In the genomic region with DNA sequence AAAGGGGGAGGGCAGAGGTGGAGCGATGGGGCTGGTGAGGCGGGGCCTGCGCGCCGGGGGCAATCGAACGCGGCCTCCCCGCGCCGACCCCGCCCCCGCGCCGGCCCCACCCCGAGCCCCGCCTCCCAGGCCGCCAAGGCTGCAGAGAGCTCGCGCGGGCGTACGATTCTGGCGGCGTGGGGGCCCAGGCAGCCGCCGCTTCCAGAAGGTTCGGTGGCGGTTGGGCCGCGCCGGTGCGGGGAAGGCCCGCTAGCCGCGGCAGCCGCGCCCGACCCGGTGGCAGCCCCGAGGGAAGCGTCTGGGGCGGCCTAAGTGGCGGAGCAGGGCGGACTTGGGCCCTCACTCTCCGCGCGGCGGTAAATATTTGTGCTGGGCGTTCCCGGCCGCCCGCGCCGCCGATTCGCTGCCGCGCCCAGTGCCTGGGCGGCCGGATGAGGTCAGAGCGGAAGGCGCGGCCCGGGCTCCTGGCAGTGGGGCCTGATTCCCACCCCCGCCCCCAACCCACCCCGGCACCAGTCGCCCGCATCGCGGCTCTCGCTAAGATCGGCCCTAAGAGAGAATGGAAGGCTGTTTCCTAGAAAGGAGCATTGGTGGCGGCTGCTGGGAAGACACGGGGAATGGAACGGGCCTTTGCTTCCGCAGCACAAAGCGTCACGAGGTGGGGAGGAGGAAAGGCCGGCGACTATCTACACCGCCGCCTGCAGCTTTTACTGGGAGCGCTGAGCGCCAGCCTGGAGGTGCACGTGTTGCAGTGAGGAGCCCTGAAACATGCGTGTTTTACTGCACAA, we compare ENCODE assay signal across 1 cellular context.
TF ChIP-seq lines count a peak whose summit lies in the region.

A gene with protein sequence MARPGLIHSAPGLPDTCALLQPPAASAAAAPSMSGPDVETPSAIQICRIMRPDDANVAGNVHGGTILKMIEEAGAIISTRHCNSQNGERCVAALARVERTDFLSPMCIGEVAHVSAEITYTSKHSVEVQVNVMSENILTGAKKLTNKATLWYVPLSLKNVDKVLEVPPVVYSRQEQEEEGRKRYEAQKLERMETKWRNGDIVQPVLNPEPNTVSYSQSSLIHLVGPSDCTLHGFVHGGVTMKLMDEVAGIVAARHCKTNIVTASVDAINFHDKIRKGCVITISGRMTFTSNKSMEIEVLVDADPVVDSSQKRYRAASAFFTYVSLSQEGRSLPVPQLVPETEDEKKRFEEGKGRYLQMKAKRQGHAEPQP (minus strand): TSS at position 368 of the 788 bp plus-strand sequence. CDS start 368 bp downstream, outside the sequence.

TF ChIP-seq in HEK293, 187 proteins besides CTCF, POLR2A, EP300 and RAD21 (continued from another document):
- TF ChIP-seq, protein P1, sequence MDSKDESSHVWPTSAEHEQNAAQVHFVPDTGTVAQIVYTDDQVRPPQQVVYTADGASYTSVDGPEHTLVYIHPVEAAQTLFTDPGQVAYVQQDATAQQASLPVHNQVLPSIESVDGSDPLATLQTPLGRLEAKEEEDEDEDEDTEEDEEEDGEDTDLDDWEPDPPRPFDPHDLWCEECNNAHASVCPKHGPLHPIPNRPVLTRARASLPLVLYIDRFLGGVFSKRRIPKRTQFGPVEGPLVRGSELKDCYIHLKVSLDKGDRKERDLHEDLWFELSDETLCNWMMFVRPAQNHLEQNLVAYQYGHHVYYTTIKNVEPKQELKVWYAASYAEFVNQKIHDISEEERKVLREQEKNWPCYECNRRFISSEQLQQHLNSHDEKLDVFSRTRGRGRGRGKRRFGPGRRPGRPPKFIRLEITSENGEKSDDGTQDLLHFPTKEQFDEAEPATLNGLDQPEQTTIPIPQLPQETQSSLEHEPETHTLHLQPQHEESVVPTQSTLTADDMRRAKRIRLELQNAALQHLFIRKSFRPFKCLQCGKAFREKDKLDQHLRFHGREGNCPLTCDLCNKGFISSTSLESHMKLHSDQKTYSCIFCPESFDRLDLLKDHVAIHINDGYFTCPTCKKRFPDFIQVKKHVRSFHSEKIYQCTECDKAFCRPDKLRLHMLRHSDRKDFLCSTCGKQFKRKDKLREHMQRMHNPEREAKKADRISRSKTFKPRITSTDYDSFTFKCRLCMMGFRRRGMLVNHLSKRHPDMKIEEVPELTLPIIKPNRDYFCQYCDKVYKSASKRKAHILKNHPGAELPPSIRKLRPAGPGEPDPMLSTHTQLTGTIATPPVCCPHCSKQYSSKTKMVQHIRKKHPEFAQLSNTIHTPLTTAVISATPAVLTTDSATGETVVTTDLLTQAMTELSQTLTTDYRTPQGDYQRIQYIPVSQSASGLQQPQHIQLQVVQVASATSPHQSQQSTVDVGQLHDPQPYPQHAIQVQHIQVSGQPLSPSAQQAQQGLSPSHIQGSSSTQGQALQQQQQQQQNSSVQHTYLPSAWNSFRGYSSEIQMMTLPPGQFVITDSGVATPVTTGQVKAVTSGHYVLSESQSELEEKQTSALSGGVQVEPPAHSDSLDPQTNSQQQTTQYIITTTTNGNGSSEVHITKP (tag by site-specific recombination; IDR thresholded peaks at IDR 0.05): peak; percentile 79
- no peak for TF ChIP-seq ZNF623 (tag by site-specific recombination; IDR thresholded peaks at IDR 0.05)
- TF ChIP-seq ZNF169 (tag by site-specific recombination; IDR thresholded peaks at IDR 0.05): no peak
- peak; percentile 12; the same call in 1 of the 2 replicates for TF ChIP-seq ZNF76 (tag by site-specific recombination; IDR thresholded peaks at IDR 0.05; ENCODE audit: borderline replicate concordance, low read depth)
- TF ChIP-seq ZNF433 (tag by site-specific recombination; IDR thresholded peaks at IDR 0.05; ENCODE audit: low read depth): no peak
- TF ChIP-seq ZNF266 (tag by site-specific recombination; IDR thresholded peaks at IDR 0.05; ENCODE audit: low read depth): no peak
- peak; percentile 20; the same call in 1 of the 2 replicates for TF ChIP-seq KLF16 (tag by site-specific recombination; IDR thresholded peaks at IDR 0.05)
- no peak for TF ChIP-seq ZNF514 (tag by site-specific recombination; IDR thresholded peaks at IDR 0.05)
- TF ChIP-seq ZNF350 (tag by site-specific recombination; IDR thresholded peaks at IDR 0.05): no peak
- TF ChIP-seq TRIM28 (IDR thresholded peaks at IDR 0.05; ENCODE audit: borderline replicate concordance, low read length): no peak
- TF ChIP-seq ZSCAN16 (tag by site-specific recombination; IDR thresholded peaks at IDR 0.05): no peak
- no peak for TF ChIP-seq ZNF239 (tag by site-specific recombination; IDR thresholded peaks at IDR 0.05)
- no peak for TF ChIP-seq ZNF747 (tag by site-specific recombination; IDR thresholded peaks at IDR 0.05)
- no peak; the same call in 1 of the 2 replicates for TF ChIP-seq ZNF610 (tag by site-specific recombination; IDR thresholded peaks at IDR 0.05; ENCODE audit: borderline replicate concordance)
- TF ChIP-seq ZNF133 (tag by site-specific recombination; IDR thresholded peaks at IDR 0.05): no peak
TF ChIP-seq in HEK293: peak in this region for 43.
